ENCODE assay signal across 8 cellular contexts in the genomic region with DNA sequence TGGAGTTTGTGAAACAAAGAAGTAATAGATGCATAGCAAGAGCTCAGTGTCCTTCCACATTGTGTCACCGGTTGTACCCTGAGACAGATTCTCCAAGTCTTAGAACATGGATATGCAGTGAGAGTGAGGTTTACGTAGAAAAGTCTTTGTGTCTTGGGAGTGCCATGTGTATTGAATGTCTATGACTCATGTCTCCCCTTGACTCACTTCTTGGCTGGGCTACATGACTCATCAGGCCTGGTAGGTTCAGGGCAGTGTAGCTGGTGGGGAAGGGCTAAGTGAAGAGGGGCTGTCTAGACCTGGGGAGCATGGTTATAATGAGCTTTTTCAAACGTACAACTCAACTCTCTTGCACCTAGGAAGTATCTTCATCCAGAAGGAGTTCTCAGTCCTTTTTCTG.
A peak's percentile ranks its signal among the peaks of the same experiment; 100 is the strongest.
DNase-seq lines count a peak whose midpoint lies in the region; ATAC-seq and TF ChIP-seq lines count a peak whose summit lies in the region.

No MANE protein-coding gene starts in this region.

- no peaks in the 10 kb centered on the region for H3K9me3 Mint-ChIP-seq in Calu3 (ENCODE audit: low read depth, unreplicated experiment)
- H3K9me3 Mint-ChIP-seq in activated CD8-positive, alpha-beta T cell treated with anti-CD3 and anti-CD28 coated beads, Interleukin-2, amount 10 ng/mL, durations not matched to agents 7 days and 5 days (ENCODE audit: insufficient read depth) = no peaks in the 10 kb centered on the region

- H3K9me3 ChIP-seq in uterus = no peaks in the 10 kb centered on the region

- intact Hi-C loops in Calu3 (cut with micrococcal nuclease; ENCODE audit: unreplicated experiment) (no loop called here), uterus (cut with DNase I; ENCODE audit: low total_unique reads) (no loop called here)

- H3K4me1 Mint-ChIP-seq in Calu3 (ENCODE audit: low read depth, unreplicated experiment) = peaks cover 48% of the 10 kb centered on the region
- H3K4me1 Mint-ChIP-seq in activated CD8-positive, alpha-beta T cell treated with anti-CD3 and anti-CD28 coated beads, Interleukin-2, amount 10 ng/mL, durations not matched to agents 7 days and 5 days (ENCODE audit: low read depth) = peaks cover 25% of the 10 kb centered on the region

- H3K27me3 ChIP-seq in uterus = no peaks in the 10 kb centered on the region

- peaks cover 52% of the 10 kb centered on the region for H3K36me3 Mint-ChIP-seq in Calu3 (ENCODE audit: insufficient read depth, unreplicated experiment)
- no peaks in the 10 kb centered on the region for H3K36me3 Mint-ChIP-seq in activated CD8-positive, alpha-beta T cell treated with anti-CD3 and anti-CD28 coated beads, Interleukin-2, amount 10 ng/mL, durations not matched to agents 7 days and 5 days (ENCODE audit: low read depth)

- POLR2A ChIA-PET in activated CD8-positive, alpha-beta T cell treated with anti-CD3 and anti-CD28 coated beads, Interleukin-2, amount 10 ng/mL, durations not matched to agents 7 days and 5 days (lab: Charles Lee) = no interaction called here

- H3K27ac Mint-ChIP-seq in Calu3 (ENCODE audit: unreplicated experiment) = peak overlapping the region; percentile 87
- H3K27ac Mint-ChIP-seq in activated CD8-positive, alpha-beta T cell treated with anti-CD3 and anti-CD28 coated beads, Interleukin-2, amount 10 ng/mL, durations not matched to agents 7 days and 5 days = no peak overlapping the region

- no peaks in the 10 kb centered on the region for H3K36me3 ChIP-seq in uterus

- no peak overlapping the region for H3K27ac ChIP-seq in uterus

- DNase-seq in Calu3 = peak; percentile 77
- DNase-seq in HK-2 (ENCODE audit: unreplicated experiment) = peak; percentile 47
- DNase-seq in activated CD8-positive, alpha-beta T cell treated with anti-CD3 and anti-CD28 coated beads, Interleukin-2, amount 10 ng/mL, durations not matched to agents 7 days and 5 days = peak; percentile 39
- DNase-seq in fibroblast of pulmonary artery (ENCODE audit: low read depth) = peak; percentile 96
- peak; percentile 28 to 47 (median 43) for DNase-seq in stimulated activated CD4-positive, alpha-beta T cell treated with anti-CD3 and anti-CD28 coated beads, TNF-alpha, amount 100 ng/mL, for 48 hours (ENCODE audit: low read depth in 3 of 3)
- no peak for DNase-seq in uterus

- no peaks in the 10 kb centered on the region for H3K27me3 Mint-ChIP-seq in Calu3 (ENCODE audit: unreplicated experiment)
- peaks cover 2% of the 10 kb centered on the region for H3K27me3 Mint-ChIP-seq in activated CD8-positive, alpha-beta T cell treated with anti-CD3 and anti-CD28 coated beads, Interleukin-2, amount 10 ng/mL, durations not matched to agents 7 days and 5 days (ENCODE audit: low read depth)

- ATAC-seq in activated CD8-positive, alpha-beta T cell treated with anti-CD3 and anti-CD28 coated beads, Interleukin-2, amount 10 ng/mL, durations not matched to agents 7 days and 5 days = peak; percentile 60
- ATAC-seq in HG03460 (IDR thresholded peaks at IDR 0.05; ENCODE audit: unreplicated experiment) = no peak
- ATAC-seq in GM19397 (IDR thresholded peaks at IDR 0.05; ENCODE audit: unreplicated experiment) = no peak

- no peak overlapping the region for H3K4me3 ChIP-seq in fibroblast of pulmonary artery (replicated peaks; ENCODE audit: low read depth, low read length)
- no peak overlapping the region for H3K4me3 ChIP-seq in uterus

- no peak for TF ChIP-seq CTCF in Calu3 (IDR thresholded peaks at IDR 0.05; ENCODE audit: unreplicated experiment)
- TF ChIP-seq CTCF in fibroblast of pulmonary artery (IDR thresholded peaks at IDR 0.05; ENCODE audit: low read length, missing control alignments) = no peak
- TF ChIP-seq CTCF in uterus (IDR thresholded peaks at IDR 0.05) = no peak

- BruUV-seq in Calu3 (replicated peaks; lab: Mats Ljungman, UMichigan) = no TSS peak

- TF ChIP-seq POLR2A in uterus (IDR thresholded peaks at IDR 0.05) = no peak

- H3K4me1 ChIP-seq in uterus = no peaks in the 10 kb centered on the region

- CTCF ChIA-PET in Calu3 (lab: Charles Lee) = interaction anchor here (0.8 to 1.0 kb wide), 2 partner anchors 9 to 24 kb away, joined by 3 to 5 read pairs; no protein-coding TSS in a partner anchor
- CTCF ChIA-PET in activated CD8-positive, alpha-beta T cell treated with anti-CD3 and anti-CD28 coated beads, Interleukin-2, amount 10 ng/mL, durations not matched to agents 7 days and 5 days (lab: Charles Lee) = no interaction called here

- H3K4me3 Mint-ChIP-seq in Calu3 (ENCODE audit: low read depth, unreplicated experiment) = peak overlapping the region; percentile 69
- no peak overlapping the region for H3K4me3 Mint-ChIP-seq in activated CD8-positive, alpha-beta T cell treated with anti-CD3 and anti-CD28 coated beads, Interleukin-2, amount 10 ng/mL, durations not matched to agents 7 days and 5 days

Comparison
In these comparisons a context has a peak if more than half of its experiments do, and no peak if none do; other contexts are left out.
1. DNase-seq: peak in Calu3 (single experiment), HK-2 (single experiment), activated CD8-positive, alpha-beta T cell treated with anti-CD3 and anti-CD28 coated beads, Interleukin-2, amount 10 ng/mL, durations not matched to agents 7 days and 5 days (single experiment), fibroblast of pulmonary artery (single experiment) and stimulated activated CD4-positive, alpha-beta T cell treated with anti-CD3 and anti-CD28 coated beads, TNF-alpha, amount 100 ng/mL, for 48 hours (3 of 3); none in uterus (0 of 2).